Comparison of ENCODE assay signal across 3 cellular contexts in the genomic region with DNA sequence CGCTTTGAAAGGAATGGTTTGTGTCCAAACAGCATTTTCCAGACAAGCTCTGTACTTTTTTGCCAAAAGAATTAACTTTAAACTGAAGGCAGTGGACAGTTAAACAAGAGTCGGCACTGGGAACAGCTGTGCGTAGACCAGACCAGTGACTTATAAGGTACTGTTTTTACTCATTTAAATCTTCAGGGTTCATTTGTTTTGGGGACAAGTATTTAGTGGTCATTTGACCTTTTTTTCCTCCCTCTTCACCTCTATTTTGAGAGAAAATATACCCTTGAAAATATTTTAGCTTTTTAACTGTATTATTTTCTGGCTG.
A peak's percentile ranks its signal among the peaks of the same experiment; 100 is the strongest.
TF ChIP-seq lines count a peak whose summit lies in the region.

No MANE protein-coding gene starts in this region.

TF ChIP-seq in liver, 16 proteins besides CTCF, POLR2A, EP300 and RAD21:
- TF ChIP-seq HNF4G (IDR thresholded peaks at IDR 0.05) (no peak), TAF1 (conservative IDR thresholded peaks at IDR 0.05) (peak; percentile 25), HNF4A (conservative IDR thresholded peaks at IDR 0.05) (no peak)

TF ChIP-seq in HepG2, 621 proteins besides CTCF, POLR2A, EP300 and RAD21:
- TF ChIP-seq, protein P1, sequence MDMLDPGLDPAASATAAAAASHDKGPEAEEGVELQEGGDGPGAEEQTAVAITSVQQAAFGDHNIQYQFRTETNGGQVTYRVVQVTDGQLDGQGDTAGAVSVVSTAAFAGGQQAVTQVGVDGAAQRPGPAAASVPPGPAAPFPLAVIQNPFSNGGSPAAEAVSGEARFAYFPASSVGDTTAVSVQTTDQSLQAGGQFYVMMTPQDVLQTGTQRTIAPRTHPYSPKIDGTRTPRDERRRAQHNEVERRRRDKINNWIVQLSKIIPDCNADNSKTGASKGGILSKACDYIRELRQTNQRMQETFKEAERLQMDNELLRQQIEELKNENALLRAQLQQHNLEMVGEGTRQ (IDR thresholded peaks at IDR 0.05; ENCODE audit: low read depth, low read length) = no peak
- TF ChIP-seq, protein P1 (CRISPR knock-in tag; IDR thresholded peaks at IDR 0.05; ENCODE audit: borderline replicate concordance) = no peak
- no peak for TF ChIP-seq RBM22 (optimal IDR thresholded peaks at IDR 0.05; ENCODE audit: low read length)
- TF ChIP-seq ZSCAN21 (CRISPR knock-in tag; IDR thresholded peaks at IDR 0.05; ENCODE audit: borderline replicate concordance) = no peak
- TF ChIP-seq PHF20 (CRISPR knock-in tag; IDR thresholded peaks at IDR 0.05) = no peak

TF ChIP-seq in IMR-90, 13 proteins besides CTCF, POLR2A, EP300 and RAD21:
- no peak for TF ChIP-seq MAFK (IDR thresholded peaks at IDR 0.05; ENCODE audit: low read depth, low read length)
- TF ChIP-seq NFE2L2 (IDR thresholded peaks at IDR 0.05; ENCODE audit: low read depth, low read length) = no peak
- TF ChIP-seq, protein P1 (IDR thresholded peaks at IDR 0.05; ENCODE audit: low read depth, low read length) = no peak
- no peak for TF ChIP-seq RFX5 (IDR thresholded peaks at IDR 0.05; ENCODE audit: low read depth, low read length)
- TF ChIP-seq MAZ (IDR thresholded peaks at IDR 0.05; ENCODE audit: borderline replicate concordance, low read depth, low read length) = no peak
- TF ChIP-seq CHD1 (IDR thresholded peaks at IDR 0.05; ENCODE audit: low read depth, low read length) = no peak
